In genomic region chr6:106124437-106125423, GRCh38 we compare ENCODE assay signal across 1 cellular context.
TF ChIP-seq lines count a peak whose summit lies in the region.

No MANE protein-coding gene starts in this region.

TF ChIP-seq in GM12878, 131 proteins besides CTCF, POLR2A, EP300 and RAD21 (continued from another document):
- TF ChIP-seq MEF2A (IDR thresholded peaks at IDR 0.05; ENCODE audit: insufficient read depth, low read depth, low read length) (peak; percentile 60; the same call in 1 of the 2 replicates), POU2F2 (IDR thresholded peaks at IDR 0.05; ENCODE audit: borderline replicate concordance, low read depth, low read length) (no peak), FOXM1 (IDR thresholded peaks at IDR 0.05; ENCODE audit: low read depth, low read length) (peak; percentile 54; the same call in 1 of the 2 replicates), RUNX3 (IDR thresholded peaks at IDR 0.05; ENCODE audit: low read length) (peak; percentile 12), RCOR1 (conservative IDR thresholded peaks at IDR 0.05; ENCODE audit: low read depth, low read length) (no peak)
- TF ChIP-seq, protein P1, sequence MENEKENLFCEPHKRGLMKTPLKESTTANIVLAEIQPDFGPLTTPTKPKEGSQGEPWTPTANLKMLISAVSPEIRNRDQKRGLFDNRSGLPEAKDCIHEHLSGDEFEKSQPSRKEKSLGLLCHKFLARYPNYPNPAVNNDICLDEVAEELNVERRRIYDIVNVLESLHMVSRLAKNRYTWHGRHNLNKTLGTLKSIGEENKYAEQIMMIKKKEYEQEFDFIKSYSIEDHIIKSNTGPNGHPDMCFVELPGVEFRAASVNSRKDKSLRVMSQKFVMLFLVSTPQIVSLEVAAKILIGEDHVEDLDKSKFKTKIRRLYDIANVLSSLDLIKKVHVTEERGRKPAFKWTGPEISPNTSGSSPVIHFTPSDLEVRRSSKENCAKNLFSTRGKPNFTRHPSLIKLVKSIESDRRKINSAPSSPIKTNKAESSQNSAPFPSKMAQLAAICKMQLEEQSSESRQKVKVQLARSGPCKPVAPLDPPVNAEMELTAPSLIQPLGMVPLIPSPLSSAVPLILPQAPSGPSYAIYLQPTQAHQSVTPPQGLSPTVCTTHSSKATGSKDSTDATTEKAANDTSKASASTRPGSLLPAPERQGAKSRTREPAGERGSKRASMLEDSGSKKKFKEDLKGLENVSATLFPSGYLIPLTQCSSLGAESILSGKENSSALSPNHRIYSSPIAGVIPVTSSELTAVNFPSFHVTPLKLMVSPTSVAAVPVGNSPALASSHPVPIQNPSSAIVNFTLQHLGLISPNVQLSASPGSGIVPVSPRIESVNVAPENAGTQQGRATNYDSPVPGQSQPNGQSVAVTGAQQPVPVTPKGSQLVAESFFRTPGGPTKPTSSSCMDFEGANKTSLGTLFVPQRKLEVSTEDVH (IDR thresholded peaks at IDR 0.05; ENCODE audit: low read depth, partially characterized antibody), result no peak
